Comparison of ENCODE assay signal across 26 cellular contexts in the genomic region with DNA sequence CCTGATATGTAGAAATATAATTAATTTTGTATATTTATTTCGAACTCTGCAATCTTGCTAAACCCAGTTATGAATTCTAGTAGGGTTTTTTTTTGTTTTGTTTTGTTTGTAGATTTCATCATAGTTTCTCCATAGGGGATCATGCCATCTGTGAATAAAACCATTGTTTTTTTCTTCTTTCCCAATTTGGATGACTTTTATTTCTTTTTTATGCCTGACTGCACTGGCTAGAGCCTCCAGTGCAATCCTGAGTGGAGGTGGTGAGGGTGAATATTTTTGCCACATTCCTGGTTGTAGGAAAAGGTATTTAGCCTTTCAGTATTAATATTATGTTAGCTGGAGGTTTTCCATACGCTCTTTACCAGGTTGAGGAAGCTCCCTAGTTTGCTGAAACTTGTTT.
"Had no signal": no experiment of that assay in that cellular context is flagged by ENCODE, and none has a peak within 500 bp of the region (broad histone marks: within the 10 kb centered on the region; RNA-seq: fewer than 3 reads in every experiment).

No MANE protein-coding gene starts in this region.

- H3K27me3 Mint-ChIP-seq: activated CD8-positive, alpha-beta T cell treated with anti-CD3 and anti-CD28 coated beads for 36 hours; activated naive CD8-positive, alpha-beta T cell treated with anti-CD3 and anti-CD28 coated beads, Interleukin-2, amount 50 U/mL, for 24 hours; dendritic cell treated with granulocyte-macrophage colony-stimulating factor and Interleukin-4, amounts not matched to agents 40 ng/mL and 50 ng/mL, for 4 days had no signal

- DNase-seq: activated CD4-positive, alpha-beta T cell treated with anti-CD3 and anti-CD28 coated beads, Interleukin-2, amount 50 U/mL, for 1 hour; activated CD4-positive, CD25-positive, alpha-beta regulatory T cell treated with anti-CD3 and anti-CD28 coated beads, Interleukin-2, amount 50 U/mL, for 72 hours; activated CD8-positive, alpha-beta T cell treated with anti-CD3 and anti-CD28 coated beads for 36 hours; activated naive CD8-positive, alpha-beta T cell treated with anti-CD3 and anti-CD28 coated beads, Interleukin-2, amount 50 U/mL, for 24 hours; activated T-cell treated with anti-CD3 and anti-CD28 coated beads, Interleukin-2, amount 50 U/mL, for 48 hours; body of pancreas; endodermal cell; islet precursor cell; left colon; midbrain; naive thymus-derived CD4-positive, alpha-beta T cell; pancreas; spleen; stimulated activated naive CD4-positive, alpha-beta T cell; SW 1271; T1000; WERI-Rb-1 had no signal

- H3K9me3 Mint-ChIP-seq: activated CD8-positive, alpha-beta T cell treated with anti-CD3 and anti-CD28 coated beads for 36 hours; activated naive CD4-positive, alpha-beta T cell treated with anti-CD3 and anti-CD28 coated beads, Interleukin-2, amount 50 U/mL, for 24 hours; activated naive CD8-positive, alpha-beta T cell treated with anti-CD3 and anti-CD28 coated beads, Interleukin-2, amount 50 U/mL, for 24 hours; activated T-helper 2 cell treated with anti-CD3 and anti-CD28 coated beads, Interferon-gamma antibody, Interleukin-2, Interleukin-4, amounts not matched to agents 10 μg/mL and 5 μg/mL and 100 μg/mL, durations not matched to agents 14 hours and 24 hours and 36 hours; dendritic cell treated with granulocyte-macrophage colony-stimulating factor and Interleukin-4, amounts not matched to agents 40 ng/mL and 50 ng/mL, for 4 days; T-helper 1 cell treated with Interleukin-12 subunit alpha and Interleukin-12 subunit beta and Interleukin-4 antibody, amounts not matched to agents 30 μg/mL and 1 μg/mL, for 36 hours had no signal

- H3K36me3 ChIP-seq: esophagus muscularis mucosa, pancreas, prostate gland, right atrium auricular region, spleen, suprapubic skin, tibial nerve, WERI-Rb-1 had no signal

- H3K27me3 ChIP-seq: body of pancreas, esophagus muscularis mucosa, pancreas, right atrium auricular region, spleen, suprapubic skin, tibial nerve had no signal

- H3K27ac Mint-ChIP-seq: activated CD8-positive, alpha-beta T cell treated with anti-CD3 and anti-CD28 coated beads for 36 hours; activated naive CD4-positive, alpha-beta T cell treated with anti-CD3 and anti-CD28 coated beads, Interleukin-2, amount 50 U/mL, for 24 hours; activated naive CD8-positive, alpha-beta T cell treated with anti-CD3 and anti-CD28 coated beads, Interleukin-2, amount 50 U/mL, for 24 hours; activated T-helper 2 cell treated with anti-CD3 and anti-CD28 coated beads, Interferon-gamma antibody, Interleukin-2, Interleukin-4, amounts not matched to agents 10 μg/mL and 5 μg/mL and 100 μg/mL, durations not matched to agents 14 hours and 24 hours and 36 hours; dendritic cell treated with granulocyte-macrophage colony-stimulating factor and Interleukin-4, amounts not matched to agents 40 ng/mL and 50 ng/mL, for 4 days; endodermal cell; T-helper 1 cell treated with Interleukin-12 subunit alpha and Interleukin-12 subunit beta and Interleukin-4 antibody, amounts not matched to agents 30 μg/mL and 1 μg/mL, for 36 hours had no signal

- H3K4me3 Mint-ChIP-seq: activated CD8-positive, alpha-beta T cell treated with anti-CD3 and anti-CD28 coated beads for 36 hours; activated naive CD4-positive, alpha-beta T cell treated with anti-CD3 and anti-CD28 coated beads, Interleukin-2, amount 50 U/mL, for 24 hours; activated naive CD8-positive, alpha-beta T cell treated with anti-CD3 and anti-CD28 coated beads, Interleukin-2, amount 50 U/mL, for 24 hours; dendritic cell treated with granulocyte-macrophage colony-stimulating factor and Interleukin-4, amounts not matched to agents 40 ng/mL and 50 ng/mL, for 4 days; endodermal cell; naive thymus-derived CD4-positive, alpha-beta T cell; T-helper 1 cell treated with Interleukin-12 subunit alpha and Interleukin-12 subunit beta and Interleukin-4 antibody, amounts not matched to agents 30 μg/mL and 1 μg/mL, for 36 hours had no signal

- ATAC-seq: activated CD8-positive, alpha-beta T cell treated with anti-CD3 and anti-CD28 coated beads for 36 hours; activated naive CD8-positive, alpha-beta T cell treated with anti-CD3 and anti-CD28 coated beads, Interleukin-2, amount 50 U/mL, for 24 hours; body of pancreas; left colon; naive thymus-derived CD4-positive, alpha-beta T cell; pancreas had no signal

- H3K4me1 Mint-ChIP-seq: activated naive CD4-positive, alpha-beta T cell treated with anti-CD3 and anti-CD28 coated beads, Interleukin-2, amount 50 U/mL, for 24 hours; activated naive CD8-positive, alpha-beta T cell treated with anti-CD3 and anti-CD28 coated beads, Interleukin-2, amount 50 U/mL, for 24 hours; endodermal cell had no signal

- H3K36me3 Mint-ChIP-seq: activated naive CD4-positive, alpha-beta T cell treated with anti-CD3 and anti-CD28 coated beads, Interleukin-2, amount 50 U/mL, for 24 hours; naive thymus-derived CD4-positive, alpha-beta T cell had no signal

- H3K27ac ChIP-seq: body of pancreas, esophagus muscularis mucosa, pancreas, prostate gland, right atrium auricular region, spleen, suprapubic skin, tibial nerve, WERI-Rb-1 had no signal

- H3K4me3 ChIP-seq: body of pancreas, esophagus muscularis mucosa, pancreas, prostate gland, right atrium auricular region, spleen, suprapubic skin, tibial nerve had no signal

- H3K9me3 ChIP-seq: body of pancreas, esophagus muscularis mucosa, pancreas, prostate gland, right atrium auricular region, spleen, suprapubic skin, tibial nerve had no signal

- H3K4me1 ChIP-seq: body of pancreas, esophagus muscularis mucosa, pancreas, prostate gland, right atrium auricular region, spleen, suprapubic skin had no signal
